Comparison of ENCODE assay signal across 12 cellular contexts in the genomic region with DNA sequence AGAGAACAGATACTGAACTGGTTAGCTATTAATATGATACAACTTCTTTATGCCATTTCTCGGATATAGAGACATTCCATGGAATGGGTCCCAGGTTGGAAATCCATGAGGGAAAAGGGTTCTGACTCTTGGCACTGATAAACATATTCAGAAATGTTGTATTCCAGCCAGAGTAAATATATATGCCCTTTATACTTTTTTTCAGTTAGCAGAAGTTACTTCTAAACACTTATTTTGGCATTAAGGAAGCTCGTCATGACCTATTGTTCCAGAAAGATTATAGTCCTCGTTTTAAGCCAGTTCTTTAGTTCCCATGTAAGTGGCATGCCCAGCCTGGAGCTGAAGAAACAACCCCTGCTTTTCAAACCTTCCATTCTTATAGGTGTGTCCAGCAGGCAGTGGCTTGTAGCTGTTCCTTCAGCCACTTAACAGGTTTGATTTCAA.
DNase-seq lines count a peak whose midpoint lies in the region; ATAC-seq and TF ChIP-seq lines count a peak whose summit lies in the region.
"Had no signal": no experiment of that assay in that cellular context is flagged by ENCODE, and none has a peak within 500 bp of the region (broad histone marks: within the 10 kb centered on the region; RNA-seq: fewer than 3 reads in every experiment).

No MANE protein-coding gene starts in this region.

- WGBS in mesodermal cell (ENCODE audit: insufficient coverage in 2 of 2), 2 experiments: 93 to 95% methylated on average over 2 of the region's 3 CpGs
- WGBS in thyroid gland, 2 donors: 35 to 36% methylated on average over 3 of the region's 3 CpGs

- peak overlapping the region; percentile 100 for H3K27ac ChIP-seq in epithelial cell of prostate
- H3K27ac ChIP-seq in mesodermal cell (ENCODE audit: low read depth, low read length, severe bottlenecking): peak overlapping the region; percentile 81
- peak overlapping the region; percentile 45 to 64 (median 49) for H3K27ac ChIP-seq in thyroid gland
- H3K27ac ChIP-seq in Karpas-422 (ENCODE audit: low read length): no peak overlapping the region

- H3K4me2 ChIP-seq in Karpas-422 (ENCODE audit: low read depth, low read length, poor library complexity, severe bottlenecking): no peak overlapping the region

- H3K9ac ChIP-seq in Karpas-422 (ENCODE audit: low read length): no peak overlapping the region

- ATAC-seq in SK-N-SH treated with all-trans-retinoic acid at 6 μM for 48 hours (peak; percentile 16), GM18873 (IDR thresholded peaks at IDR 0.05; ENCODE audit: low FRiP score, unreplicated experiment) (no peak), GM21367 (IDR thresholded peaks at IDR 0.05; ENCODE audit: unreplicated experiment) (no peak)
- ATAC-seq: WTC11 had no signal

- no peaks in the 10 kb centered on the region for H4K20me1 ChIP-seq in Karpas-422 (ENCODE audit: insufficient read depth, low read depth, low read length)

- H3K4me1 ChIP-seq in mesodermal cell (ENCODE audit: control insufficient read depth, insufficient read depth, low read length, poor library complexity, severe bottlenecking) (peaks cover 47% of the 10 kb centered on the region), thyroid gland (peaks cover 26 to 50% of the 10 kb centered on the region in 2 donors), Karpas-422 (ENCODE audit: low read length) (no peaks in the 10 kb centered on the region)

- H3K79me2 ChIP-seq in Karpas-422 (ENCODE audit: low read length): no peaks in the 10 kb centered on the region

- H3K27me3 ChIP-seq in thyroid gland (no peaks in the 10 kb centered on the region), Karpas-422 (ENCODE audit: low read length) (no peaks in the 10 kb centered on the region)

- no peak overlapping the region for H3K4me3 ChIP-seq in mesodermal cell (ENCODE audit: extremely low read depth, insufficient read depth, low read length, poor library complexity, severe bottlenecking)
- peak overlapping the region in 1 of 3 donors; percentile 6 for H3K4me3 ChIP-seq in thyroid gland (replicated peaks in 1 of 3)
- H3K4me3 ChIP-seq in Karpas-422 (ENCODE audit: low read length): no peak overlapping the region

- DNase-seq in epithelial cell of prostate (ENCODE audit: low read depth, low spot score) (no peak), thyroid gland (peak; percentile 26 to 28), Karpas-422 (no peak), RKO (ENCODE audit: low spot score) (no peak)
- DNase-seq: activated naive CD4-positive, alpha-beta T cell; DND-41; NCI-H187 treated with DMSO at 0.1 percent for 48 hours had no signal

- no peak for TF ChIP-seq CTCF in thyroid gland (IDR thresholded peaks at IDR 0.05)

- no peaks in the 10 kb centered on the region for H3K9me3 ChIP-seq in mesodermal cell (ENCODE audit: control insufficient read depth, low read length)
- no peaks in the 10 kb centered on the region for H3K9me3 ChIP-seq in thyroid gland
- no peaks in the 10 kb centered on the region for H3K9me3 ChIP-seq in Karpas-422 (ENCODE audit: low read length)

- no peak overlapping the region for H2AFZ ChIP-seq in Karpas-422 (ENCODE audit: low read length)

- intact Hi-C loops in thyroid gland (cut with DNase I): no loop called here

- TF ChIP-seq POLR2A in thyroid gland (IDR thresholded peaks at IDR 0.05): peak in 1 of 2 donors; percentile 10

- H3K36me3 ChIP-seq in mesodermal cell (ENCODE audit: control insufficient read depth, insufficient read depth, low read length) (no peaks in the 10 kb centered on the region), thyroid gland (no peaks in the 10 kb centered on the region), Karpas-422 (ENCODE audit: insufficient read depth, low read length) (no peaks in the 10 kb centered on the region)

- H3K9me2 ChIP-seq in Karpas-422 (replicated peaks; ENCODE audit: insufficient read depth, low read length): no peaks in the 10 kb centered on the region

TF ChIP-seq in SK-N-SH treated with all-trans-retinoic acid at 6 μM for 48 hours, 23 proteins besides CTCF, POLR2A, EP300 and RAD21:
- TF ChIP-seq ZNF565 (CRISPR knock-in tag; conservative IDR thresholded peaks at IDR 0.05; ENCODE audit: low read depth) (no peak), ISL1 (CRISPR knock-in tag; IDR thresholded peaks at IDR 0.05) (peak; percentile 59)
- TF ChIP-seq, protein P1, sequence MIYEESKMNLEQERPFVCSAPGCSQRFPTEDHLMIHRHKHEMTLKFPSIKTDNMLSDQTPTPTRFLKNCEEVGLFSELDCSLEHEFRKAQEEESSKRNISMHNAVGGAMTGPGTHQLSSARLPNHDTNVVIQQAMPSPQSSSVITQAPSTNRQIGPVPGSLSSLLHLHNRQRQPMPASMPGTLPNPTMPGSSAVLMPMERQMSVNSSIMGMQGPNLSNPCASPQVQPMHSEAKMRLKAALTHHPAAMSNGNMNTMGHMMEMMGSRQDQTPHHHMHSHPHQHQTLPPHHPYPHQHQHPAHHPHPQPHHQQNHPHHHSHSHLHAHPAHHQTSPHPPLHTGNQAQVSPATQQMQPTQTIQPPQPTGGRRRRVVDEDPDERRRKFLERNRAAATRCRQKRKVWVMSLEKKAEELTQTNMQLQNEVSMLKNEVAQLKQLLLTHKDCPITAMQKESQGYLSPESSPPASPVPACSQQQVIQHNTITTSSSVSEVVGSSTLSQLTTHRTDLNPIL (CRISPR knock-in tag; IDR thresholded peaks at IDR 0.05; ENCODE audit: low read depth): no peak
- TF ChIP-seq, protein P2, sequence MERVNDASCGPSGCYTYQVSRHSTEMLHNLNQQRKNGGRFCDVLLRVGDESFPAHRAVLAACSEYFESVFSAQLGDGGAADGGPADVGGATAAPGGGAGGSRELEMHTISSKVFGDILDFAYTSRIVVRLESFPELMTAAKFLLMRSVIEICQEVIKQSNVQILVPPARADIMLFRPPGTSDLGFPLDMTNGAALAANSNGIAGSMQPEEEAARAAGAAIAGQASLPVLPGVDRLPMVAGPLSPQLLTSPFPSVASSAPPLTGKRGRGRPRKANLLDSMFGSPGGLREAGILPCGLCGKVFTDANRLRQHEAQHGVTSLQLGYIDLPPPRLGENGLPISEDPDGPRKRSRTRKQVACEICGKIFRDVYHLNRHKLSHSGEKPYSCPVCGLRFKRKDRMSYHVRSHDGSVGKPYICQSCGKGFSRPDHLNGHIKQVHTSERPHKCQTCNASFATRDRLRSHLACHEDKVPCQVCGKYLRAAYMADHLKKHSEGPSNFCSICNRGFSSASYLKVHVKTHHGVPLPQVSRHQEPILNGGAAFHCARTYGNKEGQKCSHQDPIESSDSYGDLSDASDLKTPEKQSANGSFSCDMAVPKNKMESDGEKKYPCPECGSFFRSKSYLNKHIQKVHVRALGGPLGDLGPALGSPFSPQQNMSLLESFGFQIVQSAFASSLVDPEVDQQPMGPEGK (CRISPR knock-in tag; IDR thresholded peaks at IDR 0.05; ENCODE audit: borderline replicate concordance): no peak
- TF ChIP-seq, protein P3, sequence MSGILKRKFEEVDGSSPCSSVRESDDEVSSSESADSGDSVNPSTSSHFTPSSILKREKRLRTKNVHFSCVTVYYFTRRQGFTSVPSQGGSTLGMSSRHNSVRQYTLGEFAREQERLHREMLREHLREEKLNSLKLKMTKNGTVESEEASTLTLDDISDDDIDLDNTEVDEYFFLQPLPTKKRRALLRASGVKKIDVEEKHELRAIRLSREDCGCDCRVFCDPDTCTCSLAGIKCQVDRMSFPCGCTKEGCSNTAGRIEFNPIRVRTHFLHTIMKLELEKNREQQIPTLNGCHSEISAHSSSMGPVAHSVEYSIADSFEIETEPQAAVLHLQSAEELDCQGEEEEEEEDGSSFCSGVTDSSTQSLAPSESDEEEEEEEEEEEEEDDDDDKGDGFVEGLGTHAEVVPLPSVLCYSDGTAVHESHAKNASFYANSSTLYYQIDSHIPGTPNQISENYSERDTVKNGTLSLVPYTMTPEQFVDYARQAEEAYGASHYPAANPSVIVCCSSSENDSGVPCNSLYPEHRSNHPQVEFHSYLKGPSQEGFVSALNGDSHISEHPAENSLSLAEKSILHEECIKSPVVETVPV (CRISPR knock-in tag; IDR thresholded peaks at IDR 0.05): no peak
TF ChIP-seq in SK-N-SH treated with all-trans-retinoic acid at 6 μM for 48 hours: peak in this region for 1.

Comparison
In these comparisons a context has a peak if more than half of its experiments do, and no peak if none do; other contexts are left out.
1. DNase-seq: peak in thyroid gland (2 of 2); none in epithelial cell of prostate (single experiment), Karpas-422 (single experiment) and RKO (single experiment).